In genomic region chr9:86009133-86009532, GRCh38 we compare ENCODE assay signal across 24 cellular contexts.
"Had no signal": no experiment of that assay in that cellular context is flagged by ENCODE, and none has a peak within 500 bp of the region (broad histone marks: within the 10 kb centered on the region; RNA-seq: fewer than 3 reads in every experiment).

No MANE protein-coding gene starts in this region.

- H3K4me3 Mint-ChIP-seq: memory B cell; naive B cell; natural killer cell treated with Interleukin-12 subunit alpha and Interleukin-12 subunit beta and Interleukin-15 and Interleukin-18, amount 100 ng/mL, for 72 hours; neural crest cell; stimulated activated effector memory CD8-positive, alpha-beta T cell treated with anti-CD3 and anti-CD28 coated beads, Interleukin-12 subunit alpha, Interleukin-12 subunit beta, amount 100 ng/mL, for 72 hours; type B pancreatic cell had no signal

- H3K27ac Mint-ChIP-seq: memory B cell; natural killer cell treated with Interleukin-12 subunit alpha and Interleukin-12 subunit beta and Interleukin-15 and Interleukin-18, amount 100 ng/mL, for 72 hours; stimulated activated effector memory CD8-positive, alpha-beta T cell treated with anti-CD3 and anti-CD28 coated beads, Interleukin-12 subunit alpha, Interleukin-12 subunit beta, amount 100 ng/mL, for 72 hours; type B pancreatic cell had no signal

- H3K4me2 ChIP-seq: hepatocyte had no signal

- ATAC-seq: left lobe of liver; natural killer cell treated with Interleukin-12 subunit alpha and Interleukin-12 subunit beta and Interleukin-15 and Interleukin-18, amount 100 ng/mL, for 72 hours; sciatic nerve; stimulated activated effector memory CD8-positive, alpha-beta T cell treated with anti-CD3 and anti-CD28 coated beads, Interleukin-12 subunit alpha, Interleukin-12 subunit beta, amount 100 ng/mL, for 72 hours had no signal

- H3K27ac ChIP-seq: dorsolateral prefrontal cortex, hepatocyte, neutrophil, parathyroid adenoma, prostate gland, right atrium auricular region, testis, tibial artery had no signal

- H3K9me3 Mint-ChIP-seq: memory B cell; natural killer cell treated with Interleukin-12 subunit alpha and Interleukin-12 subunit beta and Interleukin-15 and Interleukin-18, amount 100 ng/mL, for 72 hours had no signal

- H3K9me3 ChIP-seq: prostate gland, testis, tibial artery had no signal

- H3K27me3 ChIP-seq: dorsolateral prefrontal cortex, hepatocyte, neutrophil, right atrium auricular region, testis, tibial artery had no signal

- DNase-seq: dorsolateral prefrontal cortex; effector CD4-positive, alpha-beta T cell; head of caudate nucleus; kidney; naive B cell; stimulated activated CD4-positive, alpha-beta T cell treated with anti-CD3 and anti-CD28 coated beads, Interleukin-2, amount 100 ng/mL, for 24 hours; stimulated activated CD4-positive, alpha-beta T cell treated with anti-CD3 and anti-CD28 coated beads, Interleukin-4, amount 100 ng/mL, for 24 hours; stimulated activated naive CD4-positive, alpha-beta T cell treated with Interleukin-2 at 50 U/mL for 16 hours; substantia nigra; testis; tibial artery had no signal

- H3K27me3 Mint-ChIP-seq: memory B cell; naive B cell; natural killer cell treated with Interleukin-12 subunit alpha and Interleukin-12 subunit beta and Interleukin-15 and Interleukin-18, amount 100 ng/mL, for 72 hours; type B pancreatic cell had no signal

- H3K4me1 Mint-ChIP-seq: memory B cell; naive B cell; neural crest cell; stimulated activated effector memory CD8-positive, alpha-beta T cell treated with anti-CD3 and anti-CD28 coated beads, Interleukin-12 subunit alpha, Interleukin-12 subunit beta, amount 100 ng/mL, for 72 hours had no signal

- H3K4me3 ChIP-seq: dorsolateral prefrontal cortex, hepatocyte, lung, prostate gland, right atrium auricular region, testis, tibial artery had no signal

- H3K4me1 ChIP-seq: parathyroid adenoma, prostate gland, right atrium auricular region, testis, tibial artery had no signal

- H3K79me2 ChIP-seq: hepatocyte, parathyroid adenoma had no signal

- H2AFZ ChIP-seq: hepatocyte, parathyroid adenoma had no signal

- H3K36me3 ChIP-seq: prostate gland had no signal
